8 cellular contexts compared by ENCODE assay signal in the genomic region with DNA sequence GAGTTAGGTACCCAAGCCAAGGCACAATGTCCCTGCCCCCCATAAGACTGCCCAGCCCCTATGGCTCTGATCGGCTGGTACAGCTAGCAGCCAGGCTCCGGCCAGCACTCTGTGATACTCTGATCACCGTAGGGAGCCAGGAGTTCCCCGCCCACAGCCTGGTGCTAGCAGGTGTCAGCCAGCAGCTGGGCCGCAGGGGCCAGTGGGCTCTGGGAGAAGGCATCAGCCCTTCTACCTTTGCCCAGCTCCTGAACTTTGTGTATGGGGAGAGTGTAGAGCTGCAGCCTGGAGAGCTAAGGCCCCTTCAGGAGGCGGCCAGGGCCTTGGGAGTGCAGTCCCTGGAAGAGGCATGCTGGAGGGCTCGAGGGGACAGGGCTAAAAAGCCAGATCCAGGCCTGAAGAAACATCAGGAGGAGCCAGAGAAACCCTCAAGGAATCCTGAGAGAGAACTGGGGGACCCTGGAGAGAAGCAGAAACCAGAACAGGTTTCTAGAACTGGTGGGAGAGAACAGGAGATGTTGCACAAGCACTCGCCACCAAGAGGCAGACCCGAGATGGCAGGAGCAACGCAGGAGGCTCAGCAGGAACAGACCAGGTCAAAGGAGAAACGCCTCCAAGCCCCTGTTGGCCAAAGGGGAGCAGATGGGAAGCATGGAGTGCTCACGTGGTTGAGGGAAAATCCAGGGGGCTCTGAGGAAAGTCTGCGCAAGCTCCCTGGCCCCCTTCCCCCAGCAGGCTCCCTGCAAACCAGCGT. TPM values are rescaled to one million over a fixed set of nuclear protein-coding genes. Genes with fewer than 3 reads are reported as not detected.
DNase-seq lines count a peak whose midpoint lies in the region; ATAC-seq and TF ChIP-seq lines count a peak whose summit lies in the region.
"Had no signal": no experiment of that assay in that cellular context is flagged by ENCODE, and none has a peak within 500 bp of the region (broad histone marks: within the 10 kb centered on the region; RNA-seq: fewer than 3 reads in every experiment).

No MANE protein-coding gene starts in this region.

- no peak for ATAC-seq in HG02981 (IDR thresholded peaks at IDR 0.05; ENCODE audit: unreplicated experiment)

- peak overlapping the region in 2 of 4 donors; percentile 12 to 40 for H3K4me3 ChIP-seq in Peyer's patch

- no peaks in the 10 kb centered on the region for H3K9me3 Mint-ChIP-seq in neural crest cell

- no peaks in the 10 kb centered on the region for H3K27me3 Mint-ChIP-seq in neural crest cell (ENCODE audit: low read depth)

- no peak for TF ChIP-seq POLR2A in Peyer's patch (IDR thresholded peaks at IDR 0.05)

- H3K9me3 ChIP-seq in Peyer's patch = no peaks in the 10 kb centered on the region
- H3K9me3 ChIP-seq: adrenal gland had no signal

- peak; percentile 46 for DNase-seq in SIG-M5 treated with dmso at 0.1 percent for 504 hours (lab: John Stamatoyannopoulos, UW; ENCODE audit: unreplicated experiment)
- DNase-seq in SIG-M5 (lab: John Stamatoyannopoulos, UW) = no peak
- peak in 1 of 3 donors; percentile 48 for DNase-seq in Peyer's patch
- no peak for DNase-seq in neural crest cell (ENCODE audit: low read depth, low spot score)
- DNase-seq in NCI-H82 (lab: John Stamatoyannopoulos, UW) = no peak
- DNase-seq: NCI-H446 treated with DMSO at 0.1 percent for 48 hours had no signal

- peaks cover 0 to 2% (median 0%) of the 10 kb centered on the region in 3 donors for H3K36me3 ChIP-seq in Peyer's patch

- H3K4me1 Mint-ChIP-seq in neural crest cell = peaks cover 30% of the 10 kb centered on the region

- TF ChIP-seq CTCF in Peyer's patch (IDR thresholded peaks at IDR 0.05) (no peak), neural crest cell (conservative IDR thresholded peaks at IDR 0.05) (no peak)

- no peak overlapping the region for H3K27ac Mint-ChIP-seq in neural crest cell (ENCODE audit: unreplicated experiment)

- H3K36me3 Mint-ChIP-seq in neural crest cell (ENCODE audit: low read depth) = no peaks in the 10 kb centered on the region

- H3K27me3 ChIP-seq in Peyer's patch = no peaks in the 10 kb centered on the region
- H3K27me3 ChIP-seq: adrenal gland had no signal

- peak overlapping the region; percentile 75 for H3K4me3 Mint-ChIP-seq in neural crest cell

- peak overlapping the region in 3 of 4 donors; percentile 69 to 96 (median 93) for H3K27ac ChIP-seq in Peyer's patch
- H3K27ac ChIP-seq: adrenal gland had no signal

- H3K4me1 ChIP-seq in Peyer's patch = peaks cover 0 to 28% (median 13%) of the 10 kb centered on the region in 4 donors

RNA-seq across cellular contexts. Expression of gene KMT2B, which starts 3.0 kb away (rescaled TPM):
- 10 to 100 TPM; 27.8 to 62.6 (median 41.9) TPM for total RNA-seq in Peyer's patch
- total RNA-seq in neural crest cell = 60.1 and 64.2 TPM in 2 replicates

RNA-seq across cellular contexts. Expression of gene ZBTB32, which starts 10.4 kb away (rescaled TPM):
- 1 to 10 TPM in 1 of 4 donors, not detected in 3; 2.5 TPM for total RNA-seq in Peyer's patch
- total RNA-seq in neural crest cell = not detected in 2 replicates

RNA-seq across cellular contexts. Expression of gene IGFLR1, which starts 27.5 kb away (rescaled TPM):
- total RNA-seq in Peyer's patch (10 to 100 TPM in 3 of 4 donors, 1 to 10 TPM in 1; 8.3 to 14.2 (median 12.3) TPM), neural crest cell (4.2 and 6.3 TPM in 2 replicates)

RNA-seq across cellular contexts. Expression of gene U2AF1L4, which starts 30.4 kb away (rescaled TPM):
- total RNA-seq in Peyer's patch = 10 to 100 TPM; 14.5 to 70.5 (median 34.6) TPM
- total RNA-seq in neural crest cell = 19.4 and 21.6 TPM in 2 replicates

RNA-seq across cellular contexts. Expression of gene PSENEN, which starts 30.7 kb away (rescaled TPM):
- total RNA-seq in Peyer's patch (10 to 100 TPM in 3 of 4 donors, 1 to 10 TPM in 1; 8.3 to 48.2 (median 40.6) TPM), neural crest cell (67.3 and 69.2 TPM in 2 replicates)
